ENCODE assay signal across 15 cellular contexts in the genomic region with DNA sequence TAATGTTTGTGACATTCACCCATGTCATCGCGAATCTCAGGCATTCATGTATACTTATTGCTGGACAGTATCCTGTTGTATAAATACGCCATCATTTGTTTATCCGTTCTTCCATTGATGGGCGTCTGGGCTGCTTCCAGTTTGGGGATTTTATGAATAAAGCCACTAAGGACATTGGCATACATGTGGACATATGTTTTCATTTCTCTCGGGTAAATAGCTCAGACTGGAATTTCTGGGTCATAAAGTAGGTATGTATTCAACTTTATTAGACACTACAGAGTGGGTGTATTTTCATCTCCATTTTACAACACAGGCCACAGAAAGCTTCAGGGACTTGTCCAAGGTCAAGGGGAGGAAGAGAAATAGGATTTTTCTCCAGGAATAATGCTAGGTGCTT. TPM values are rescaled to one million over a fixed set of nuclear protein-coding genes. Genes with fewer than 3 reads are reported as not detected.
DNase-seq lines count a peak whose midpoint lies in the region; TF ChIP-seq lines count a peak whose summit lies in the region.
"Had no signal": no experiment of that assay in that cellular context is flagged by ENCODE, and none has a peak within 500 bp of the region (broad histone marks: within the 10 kb centered on the region; RNA-seq: fewer than 3 reads in every experiment).

No MANE protein-coding gene starts in this region.

- H3K4me1 Mint-ChIP-seq in progenitor cell of endocrine pancreas (ENCODE audit: low read depth) = no peaks in the 10 kb centered on the region
- H3K4me1 Mint-ChIP-seq: CD14-positive monocyte had no signal

- no peak overlapping the region for H3K27ac Mint-ChIP-seq in progenitor cell of endocrine pancreas
- H3K27ac Mint-ChIP-seq: CD14-positive monocyte; CD8-positive, alpha-beta T cell; GM23338 had no signal

- DNase-seq in AG04449 (ENCODE audit: low read depth, low spot score) (peak; percentile 7), EH (ENCODE audit: low read depth) (peak; percentile 62), fibroblast of villous mesenchyme (ENCODE audit: low read depth) (peak; percentile 42), NCI-H1436 treated with DMSO at 0.1 percent for 48 hours (lab: John Stamatoyannopoulos, UW) (no peak), GM10266 (ENCODE audit: extremely low spot score) (no peak), activated T-cell treated with anti-CD3 and anti-CD28 coated beads for 4 hours (no peak), progenitor cell of endocrine pancreas (ENCODE audit: low spot score, unreplicated experiment) (no peak)
- DNase-seq: 8988T; BE2C; CD8-positive, alpha-beta T cell; COR-L47; H7 had no signal

- TF ChIP-seq CTCF in AG04449 (IDR thresholded peaks at IDR 0.05; ENCODE audit: insufficient read depth, low read length, missing control alignments) (no peak), VCaP (conservative IDR thresholded peaks at IDR 0.05) (no peak), fibroblast of villous mesenchyme (IDR thresholded peaks at IDR 0.05; ENCODE audit: insufficient read depth, low read depth, low read length) (no peak), GM10266 (IDR thresholded peaks at IDR 0.05; ENCODE audit: control insufficient read depth, insufficient read depth, low read depth, missing control alignments) (no peak), progenitor cell of endocrine pancreas (IDR thresholded peaks at IDR 0.05; ENCODE audit: unreplicated experiment) (no peak)

- peak overlapping the region; percentile 61 for H3K27ac ChIP-seq in VCaP

- H3K4me3 Mint-ChIP-seq in progenitor cell of endocrine pancreas (ENCODE audit: low read depth) = no peak overlapping the region
- H3K4me3 Mint-ChIP-seq: CD14-positive monocyte; CD8-positive, alpha-beta T cell; GM23338 had no signal

- POLR2A ChIA-PET in AG04449 (lab: Yijun Ruan, JAX) = no interaction called here

- no peaks in the 10 kb centered on the region for H3K9me3 Mint-ChIP-seq in progenitor cell of endocrine pancreas (ENCODE audit: low read depth)
- H3K9me3 Mint-ChIP-seq: CD8-positive, alpha-beta T cell; GM23338 had no signal

- H3K27me3 Mint-ChIP-seq in progenitor cell of endocrine pancreas = no peaks in the 10 kb centered on the region

- H3K4me3 ChIP-seq in AG04449 (ENCODE audit: low read depth, low read length) (no peak overlapping the region), fibroblast of villous mesenchyme (ENCODE audit: low read depth, low read length) (no peak overlapping the region)
- H3K4me3 ChIP-seq: GM23338 had no signal

- CTCF ChIA-PET in AG04449 (lab: Yijun Ruan, JAX) = no interaction called here

- peaks cover 8% of the 10 kb centered on the region for H3K36me3 Mint-ChIP-seq in progenitor cell of endocrine pancreas (ENCODE audit: insufficient read depth)
- H3K36me3 Mint-ChIP-seq: CD14-positive monocyte had no signal

RNA-seq across cellular contexts. Expression of a gene that starts 48.9 kb away (rescaled TPM):
- total RNA-seq in fibroblast of villous mesenchyme (under 0.01 TPM in 1 of 2 replicates, not detected in the other), progenitor cell of endocrine pancreas (5.5 and 6.9 TPM in 2 replicates)

Comparison
In these comparisons a context has a peak if more than half of its experiments do, and no peak if none do; other contexts are left out.
1. DNase-seq: peak in AG04449 (single experiment), EH (single experiment) and fibroblast of villous mesenchyme (single experiment); none in NCI-H1436 treated with DMSO at 0.1 percent for 48 hours (single experiment), GM10266 (single experiment), activated T-cell treated with anti-CD3 and anti-CD28 coated beads for 4 hours (single experiment) and progenitor cell of endocrine pancreas (single experiment).